Comparison of ENCODE assay signal across 32 cellular contexts in genomic region chr13:34708914-34709313, GRCh38.
"Had no signal": no experiment of that assay in that cellular context is flagged by ENCODE, and none has a peak within 500 bp of the region (broad histone marks: within the 10 kb centered on the region; RNA-seq: fewer than 3 reads in every experiment).

No MANE protein-coding gene starts in this region.

- H3K27ac ChIP-seq: ascending aorta, breast epithelium, cardiac muscle cell, epithelial cell of prostate, esophagus squamous epithelium, gastroesophageal sphincter had no signal

- FAIRE-seq: colon, endothelial cell of umbilical vein had no signal

- ATAC-seq: activated CD4-positive, alpha-beta T cell treated with anti-CD3 and anti-CD28 coated beads for 36 hours; activated CD8-positive, alpha-beta memory T cell treated with anti-CD3 and anti-CD28 coated beads, Interleukin-2, amount 10 ng/mL, durations not matched to agents 7 days and 5 days; activated CD8-positive, alpha-beta T cell treated with anti-CD3 and anti-CD28 coated beads, Interleukin-2, amount 10 ng/mL, durations not matched to agents 7 days and 5 days; activated naive CD4-positive, alpha-beta T cell treated with anti-CD3 and anti-CD28 coated beads, Interleukin-2, amount 50 U/mL, for 72 hours; effector memory CD8-positive, alpha-beta T cell; gastroesophageal sphincter; T-helper 17 cell had no signal

- DNase-seq: activated CD4-positive, alpha-beta memory T cell treated with anti-CD3 and anti-CD28 coated beads for 36 hours; activated CD4-positive, alpha-beta T cell treated with anti-CD3 and anti-CD28 coated beads for 36 hours; activated CD4-positive, alpha-beta T cell treated with anti-CD3 and anti-CD28 coated beads, Interleukin-2, amount 10 ng/mL, durations not matched to agents 24 days and 14 days; activated CD4-positive, CD25-positive, alpha-beta regulatory T cell; activated CD4-positive, CD25-positive, alpha-beta regulatory T cell treated with anti-CD3 and anti-CD28 coated beads, Interleukin-2, amount 50 U/mL, for 72 hours; activated CD8-positive, alpha-beta memory T cell treated with anti-CD3 and anti-CD28 coated beads, Interleukin-2, amount 10 ng/mL, durations not matched to agents 7 days and 5 days; activated CD8-positive, alpha-beta memory T cell treated with anti-CD3 and anti-CD28 coated beads, Interleukin-2, amount 50 U/mL, for 4 hours; activated CD8-positive, alpha-beta T cell treated with anti-CD3 and anti-CD28 coated beads, Interleukin-2, amount 10 ng/mL, durations not matched to agents 7 days and 5 days; activated gamma-delta T cell; activated naive CD4-positive, alpha-beta T cell; activated naive CD4-positive, alpha-beta T cell treated with anti-CD3 and anti-CD28 coated beads, Interleukin-2, amount 10 ng/mL, durations not matched to agents 7 days and 5 days; activated naive CD8-positive, alpha-beta T cell treated with anti-CD3 and anti-CD28 coated beads, Interleukin-2, amount 10 ng/mL, durations not matched to agents 7 days and 5 days; activated T-cell treated with anti-CD3 and anti-CD28 coated beads, Interleukin-2, amount 50 U/mL, for 1 hour; activated T-cell treated with anti-CD3 and anti-CD28 coated beads, Interleukin-2, amount 50 U/mL, for 48 hours; cortex of kidney; dermis blood vessel endothelial cell; effector CD4-positive, alpha-beta T cell; effector memory CD8-positive, alpha-beta T cell; esophagus squamous epithelium; foreskin melanocyte; head of caudate nucleus; T-helper 1 cell; T-helper 17 cell; T1000 had no signal
